In genomic region chr9:68779558-68780376, GRCh38 we compare ENCODE assay signal across 1 cellular context.
TF ChIP-seq lines count a peak whose summit lies in the region.

No MANE protein-coding gene starts in this region.

TF ChIP-seq in A549, 52 proteins besides CTCF, POLR2A, EP300 and RAD21 (continued from another document):
- TF ChIP-seq TFCP2L1 (CRISPR knock-in tag; IDR thresholded peaks at IDR 0.05) (no peak), PHF8 (IDR thresholded peaks at IDR 0.05; ENCODE audit: borderline replicate concordance, low read depth) (peak; percentile 97), MYC (IDR thresholded peaks at IDR 0.05; ENCODE audit: borderline replicate concordance, low read length) (no peak), SREBF2 (IDR thresholded peaks at IDR 0.05) (no peak), KDM5A (IDR thresholded peaks at IDR 0.05) (0 out of 2 replicates have a peak, but pooled peaks have one; percentile 12), USF2 (IDR thresholded peaks at IDR 0.05) (no peak), HOXA7 (CRISPR knock-in tag; IDR thresholded peaks at IDR 0.05) (no peak), MAZ (IDR thresholded peaks at IDR 0.05; ENCODE audit: borderline replicate concordance, low read depth, low read length) (peak; percentile 56; the same call in 1 of the 2 replicates), HOXB5 (CRISPR knock-in tag; IDR thresholded peaks at IDR 0.05) (0 out of 2 replicates have a peak, but pooled peaks have one; percentile 31), ZFP36 (IDR thresholded peaks at IDR 0.05; ENCODE audit: borderline replicate concordance, partially characterized antibody) (peak; percentile 86), BHLHE40 (IDR thresholded peaks at IDR 0.05; ENCODE audit: low read depth, low read length) (no peak), ATOH8 (CRISPR knock-in tag; IDR thresholded peaks at IDR 0.05; ENCODE audit: low read depth) (no peak), BCL3 (IDR thresholded peaks at IDR 0.05) (peak; percentile 76; the same call in 2 of the 3 replicates), CBX8 (IDR thresholded peaks at IDR 0.05) (no peak), ELK1 (IDR thresholded peaks at IDR 0.05; ENCODE audit: low read depth, low read length) (no peak), NR3C1 (IDR thresholded peaks at IDR 0.05) (no peak), EHF (CRISPR knock-in tag; IDR thresholded peaks at IDR 0.05) (no peak), MAFK (IDR thresholded peaks at IDR 0.05; ENCODE audit: partially characterized antibody) (no peak), PBX3 (IDR thresholded peaks at IDR 0.05) (no peak)
TF ChIP-seq in A549: peak in this region for 16.
